Comparison of ENCODE assay signal across 23 cellular contexts in the genomic region with DNA sequence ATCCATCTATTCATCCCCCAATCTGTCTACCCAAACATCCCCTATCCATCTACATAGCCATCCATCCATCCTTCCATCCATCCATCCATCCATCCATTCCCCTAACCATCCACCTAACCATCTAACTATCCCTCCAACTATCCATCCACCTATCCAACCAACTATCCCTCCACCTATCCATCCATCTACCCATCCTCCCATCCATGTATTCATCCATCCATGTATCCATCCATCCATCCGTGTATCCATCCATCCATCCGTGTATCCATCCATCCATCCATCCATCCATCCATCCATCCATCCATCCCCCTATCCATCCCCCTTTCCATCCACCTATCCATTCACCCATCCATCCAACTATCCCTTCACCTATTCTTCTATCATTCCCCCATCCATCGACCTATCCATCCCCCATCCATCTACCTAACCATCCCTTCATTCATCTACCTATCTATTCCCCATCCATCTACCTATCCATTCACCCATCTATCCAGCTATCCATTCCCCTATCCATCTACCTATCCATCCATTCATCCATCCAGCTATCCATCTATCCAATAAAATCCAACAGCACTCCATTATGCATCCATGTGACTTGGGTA.
"Had no signal": no experiment of that assay in that cellular context is flagged by ENCODE, and none has a peak within 500 bp of the region (broad histone marks: within the 10 kb centered on the region; RNA-seq: fewer than 3 reads in every experiment).

No MANE protein-coding gene starts in this region.

- H3K27ac ChIP-seq: coronary artery, dorsolateral prefrontal cortex, esophagus muscularis mucosa, foreskin keratinocyte, gastroesophageal sphincter, heart right ventricle, left lung, lower lobe of right lung had no signal

- H3K4me3 ChIP-seq: coronary artery, dorsolateral prefrontal cortex, esophagus muscularis mucosa, gastroesophageal sphincter, heart right ventricle, left lung, lower lobe of right lung had no signal

- H3K9me3 ChIP-seq: esophagus muscularis mucosa, gastroesophageal sphincter, heart right ventricle, left lung, lower lobe of right lung had no signal

- H3K27me3 ChIP-seq: dorsolateral prefrontal cortex, esophagus muscularis mucosa, foreskin keratinocyte, gastroesophageal sphincter, heart right ventricle, left lung had no signal

- H3K4me1 ChIP-seq: esophagus muscularis mucosa, foreskin keratinocyte, gastroesophageal sphincter, heart right ventricle, left lung, lower lobe of right lung had no signal

- FAIRE-seq: colon, endothelial cell of umbilical vein, frontal cortex, islet of Langerhans, keratinocyte had no signal

- H3K36me3 ChIP-seq: esophagus muscularis mucosa, gastroesophageal sphincter, heart right ventricle, left lung, lower lobe of right lung had no signal

- DNase-seq: dermis blood vessel endothelial cell; dorsolateral prefrontal cortex; effector CD4-positive, alpha-beta T cell; effector memory CD4-positive, alpha-beta T cell; foreskin keratinocyte; head of caudate nucleus; heart right ventricle; hippocampal formation; left cardiac atrium; left lung; left ventricle myocardium superior; lower lobe of right lung; mesendoderm; midbrain had no signal

- ATAC-seq: foreskin keratinocyte, gastroesophageal sphincter, heart right ventricle, left cardiac atrium, left lung, left ventricle myocardium superior, lower lobe of right lung had no signal

- H3K4me3 Mint-ChIP-seq: memory B cell had no signal

- H3K27ac Mint-ChIP-seq: memory B cell had no signal
